30 cellular contexts compared by ENCODE assay signal in genomic region chr18:22045221-22045918, GRCh38.
DNase-seq lines count a peak whose midpoint lies in the region; ATAC-seq, FAIRE-seq and TF ChIP-seq lines count a peak whose summit lies in the region.
"Had no signal": no experiment of that assay in that cellular context is flagged by ENCODE, and none has a peak within 500 bp of the region (broad histone marks: within the 10 kb centered on the region; RNA-seq: fewer than 3 reads in every experiment).

No MANE protein-coding gene starts in this region.

- FAIRE-seq in small intestine (lab: Jason Lieb, UNC): no peak
- FAIRE-seq: GM12891 had no signal

- H3K36me3 Mint-ChIP-seq in Calu3 (ENCODE audit: insufficient read depth, unreplicated experiment): peaks cover 7% of the 10 kb centered on the region
- H3K36me3 Mint-ChIP-seq: activated naive CD4-positive, alpha-beta T cell treated with anti-CD3 and anti-CD28 coated beads, Interleukin-2, amount 50 U/mL, for 72 hours; IgD-negative memory B cell had no signal

- H3K4me1 ChIP-seq in body of pancreas (peaks cover 96% of the 10 kb centered on the region), small intestine (ENCODE audit: control insufficient read depth in 2 of 2, insufficient read depth in 1 of 2, low read depth in 1 of 2, low read length in 1 of 2) (peaks cover 3 to 6% of the 10 kb centered on the region in 2 donors)
- H3K4me1 ChIP-seq: breast epithelium, SJSA1, suprapubic skin had no signal

- no peaks in the 10 kb centered on the region for H3K27me3 ChIP-seq in body of pancreas
- H3K27me3 ChIP-seq in small intestine (ENCODE audit: control insufficient read depth in 2 of 2, insufficient read depth in 2 of 2, low read length in 2 of 2): no peaks in the 10 kb centered on the region
- H3K27me3 ChIP-seq: breast epithelium, suprapubic skin had no signal

- peak overlapping the region; percentile 67 for H3K27ac Mint-ChIP-seq in Calu3 (ENCODE audit: unreplicated experiment)
- H3K27ac Mint-ChIP-seq: activated CD4-positive, alpha-beta T cell treated with anti-CD3 and anti-CD28 coated beads, Interleukin-2, amount 10 ng/mL, durations not matched to agents 7 days and 5 days; CD4-positive, alpha-beta T cell; IgD-negative memory B cell; naive thymus-derived CD4-positive, alpha-beta T cell had no signal

- intact Hi-C loops in Calu3 (cut with micrococcal nuclease; ENCODE audit: unreplicated experiment): loop anchor here (1.0 to 5.0 kb wide), 2 partner anchors 39 to 122 kb away; partner anchors contain the start of gene GATA6
- intact Hi-C loops in body of pancreas (cut with DNase I): no loop called here
- intact Hi-C loops in posterior cingulate gyrus (cut with DNase I): no loop called here

- H3K4me3 ChIP-seq in body of pancreas (no peak overlapping the region), small intestine (ENCODE audit: low read depth in 1 of 2, low read length in 2 of 2) (no peak overlapping the region)
- H3K4me3 ChIP-seq: breast epithelium, SJSA1, skin epidermis, suprapubic skin had no signal

- H3K27ac ChIP-seq in body of pancreas: peak overlapping the region; percentile 94 to 97 (median 95)
- H3K27ac ChIP-seq in small intestine (ENCODE audit: low read depth in 1 of 2, low read length in 1 of 2): peak overlapping the region; percentile 84 to 86
- H3K27ac ChIP-seq: SJSA1, skin epidermis, suprapubic skin had no signal

- DNase-seq in Calu3 (peak; percentile 46), body of pancreas (peak; percentile 62 to 85 (median 70)), mesenteric fat pad (ENCODE audit: low spot score) (peak; percentile 35), small intestine (peak; percentile 95), GDM1 (lab: John Stamatoyannopoulos, UW) (no peak), posterior cingulate gyrus (no peak)
- DNase-seq: activated CD4-positive, alpha-beta T cell treated with anti-CD3 and anti-CD28 coated beads, Interleukin-2, amount 10 ng/mL, durations not matched to agents 7 days and 5 days; AML-193; CD4-positive, alpha-beta T cell; EL; H9; hippocampal formation; mammary epithelial cell; naive thymus-derived CD4-positive, alpha-beta T cell; NCI-H1092; NCI-H187; occipital lobe; retina; RPMI8226; stimulated activated naive CD4-positive, alpha-beta T cell; T1000 had no signal

- peak; percentile 78 for ATAC-seq in body of pancreas
- ATAC-seq in HG03175 (IDR thresholded peaks at IDR 0.05; ENCODE audit: unreplicated experiment): no peak
- ATAC-seq in HG03342 (IDR thresholded peaks at IDR 0.05; ENCODE audit: unreplicated experiment): no peak
- ATAC-seq: activated naive CD4-positive, alpha-beta T cell treated with anti-CD3 and anti-CD28 coated beads, Interleukin-2, amount 50 U/mL, for 72 hours; naive thymus-derived CD4-positive, alpha-beta T cell had no signal

- TF ChIP-seq CTCF in Calu3 (IDR thresholded peaks at IDR 0.05; ENCODE audit: unreplicated experiment) (no peak), body of pancreas (IDR thresholded peaks at IDR 0.05) (peak in 4 of 7 experiments; percentile 8 to 36 (median 22))

- BruUV-seq in Calu3 (replicated peaks; lab: Mats Ljungman, UMichigan): no TSS peak

- TF ChIP-seq POLR2A in body of pancreas (IDR thresholded peaks at IDR 0.05): peak in 1 of 3 donors; percentile 11

- H3K9me3 ChIP-seq in body of pancreas: no peaks in the 10 kb centered on the region
- H3K9me3 ChIP-seq in small intestine (ENCODE audit: control insufficient read depth, low read depth): no peaks in the 10 kb centered on the region
- H3K9me3 ChIP-seq: breast epithelium, SJSA1, suprapubic skin had no signal

- CTCF ChIA-PET in Calu3 (lab: Charles Lee): interaction anchor here (0.7 to 2.3 kb wide), 4 partner anchors 13 to 170 kb away, joined by 3 to 9 read pairs (median 3); no protein-coding TSS in a partner anchor

- no peaks in the 10 kb centered on the region for H3K9me3 Mint-ChIP-seq in Calu3 (ENCODE audit: low read depth, unreplicated experiment)
- H3K9me3 Mint-ChIP-seq: activated CD4-positive, alpha-beta T cell treated with anti-CD3 and anti-CD28 coated beads, Interleukin-2, amount 10 ng/mL, durations not matched to agents 7 days and 5 days; activated naive CD4-positive, alpha-beta T cell treated with anti-CD3 and anti-CD28 coated beads, Interleukin-2, amount 50 U/mL, for 72 hours; CD4-positive, alpha-beta T cell; H9 had no signal

- peaks cover 70% of the 10 kb centered on the region for H3K4me1 Mint-ChIP-seq in Calu3 (ENCODE audit: low read depth, unreplicated experiment)
- H3K4me1 Mint-ChIP-seq: activated CD4-positive, alpha-beta T cell treated with anti-CD3 and anti-CD28 coated beads, Interleukin-2, amount 10 ng/mL, durations not matched to agents 7 days and 5 days; IgD-negative memory B cell; naive thymus-derived CD4-positive, alpha-beta T cell had no signal

- peak overlapping the region; percentile 55 for H3K4me3 Mint-ChIP-seq in Calu3 (ENCODE audit: low read depth, unreplicated experiment)
- H3K4me3 Mint-ChIP-seq: activated CD4-positive, alpha-beta T cell treated with anti-CD3 and anti-CD28 coated beads, Interleukin-2, amount 10 ng/mL, durations not matched to agents 7 days and 5 days; CD4-positive, alpha-beta T cell; H9; IgD-negative memory B cell; naive thymus-derived CD4-positive, alpha-beta T cell had no signal

- no peaks in the 10 kb centered on the region for H3K36me3 ChIP-seq in body of pancreas (replicated peaks in 1 of 2; ENCODE audit: insufficient read depth in 1 of 2, low read depth in 2 of 2)
- H3K36me3 ChIP-seq in small intestine (ENCODE audit: control insufficient read depth in 2 of 2, insufficient read depth in 2 of 2, low read length in 2 of 2): no peaks in the 10 kb centered on the region
- H3K36me3 ChIP-seq: breast epithelium, SJSA1, suprapubic skin had no signal

- 11 to 17% methylated on average over 6 of the region's 6 CpGs for WGBS in body of pancreas, 2 donors
- 14 to 60% (median 29%) methylated on average over 6 of the region's 6 CpGs for WGBS in small intestine, 3 donors

- H3K27me3 Mint-ChIP-seq in Calu3 (ENCODE audit: unreplicated experiment): no peaks in the 10 kb centered on the region
- H3K27me3 Mint-ChIP-seq: activated CD4-positive, alpha-beta T cell treated with anti-CD3 and anti-CD28 coated beads, Interleukin-2, amount 10 ng/mL, durations not matched to agents 7 days and 5 days; IgD-negative memory B cell had no signal

Comparison
In these comparisons a context has a peak if more than half of its experiments do, and no peak if none do; other contexts are left out.
1. DNase-seq: peak in Calu3 (single experiment), body of pancreas (4 of 4), mesenteric fat pad (single experiment) and small intestine (single experiment); none in GDM1 (single experiment) and posterior cingulate gyrus (0 of 10).